8 cellular contexts compared by ENCODE assay signal in the genomic region with DNA sequence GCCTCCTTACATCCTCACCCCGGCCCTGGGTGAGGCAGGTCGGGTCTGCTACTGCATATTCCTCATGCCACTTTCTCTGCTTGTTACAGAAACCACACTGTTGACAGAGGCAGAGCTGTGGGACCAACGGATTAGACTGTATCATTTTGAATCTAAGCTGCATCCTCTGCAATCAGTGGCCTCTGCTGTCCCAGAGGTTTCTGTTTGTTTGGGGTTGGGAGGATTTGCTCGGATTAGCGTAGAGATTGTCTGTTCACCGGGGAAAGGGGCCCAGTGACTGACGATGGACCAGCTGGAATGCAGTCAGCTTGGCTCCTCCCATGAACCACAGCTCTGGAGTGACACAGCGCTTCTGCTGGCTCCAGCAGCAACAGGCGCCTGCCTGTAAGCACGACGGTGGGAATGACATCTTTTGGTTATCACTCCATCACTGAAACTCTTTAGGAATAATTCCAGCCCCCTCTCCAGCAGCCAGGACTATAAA. TPM values are rescaled to one million over a fixed set of nuclear protein-coding genes. Genes with fewer than 3 reads are reported as not detected.
A peak's percentile ranks its signal among the peaks of the same experiment; 100 is the strongest.
DNase-seq lines count a peak whose midpoint lies in the region; ATAC-seq lines count a peak whose summit lies in the region.

No MANE protein-coding gene starts in this region.

- no peaks in the 10 kb centered on the region for H3K36me3 ChIP-seq in mesenchymal stem cell (ENCODE audit: control insufficient read depth in 1 of 2, insufficient read depth in 2 of 2, low read depth in 1 of 2, low read length in 2 of 2)

- peak overlapping the region in 1 of 2 experiments; percentile 18 for H3K4me3 ChIP-seq in mesenchymal stem cell (ENCODE audit: insufficient read depth in 1 of 2, low read depth in 1 of 2, low read length in 2 of 2)

- no peaks in the 10 kb centered on the region for H3K9me3 ChIP-seq in mesenchymal stem cell (ENCODE audit: control insufficient read depth, low read length)

- peak overlapping the region in 1 of 2 experiments; percentile 28 for H3K18ac ChIP-seq in mesenchymal stem cell (ENCODE audit: low read depth in 1 of 2, low read length in 2 of 2)

- H2BK15ac ChIP-seq in mesenchymal stem cell (ENCODE audit: low read depth, poor library complexity, severe bottlenecking), result no peak overlapping the region

- 8% methylated on average over 11 of the region's 11 CpGs for WGBS in mesenchymal stem cell

- H3K27ac ChIP-seq in mesenchymal stem cell (ENCODE audit: low read length, poor library complexity, severe bottlenecking), result peak overlapping the region; percentile 5

- DNase-seq in AG08396 (ENCODE audit: low spot score) (peak; percentile 84), NCI-H1694 (lab: John Stamatoyannopoulos, UW) (peak; percentile 53), ecto neural progenitor cell (ENCODE audit: low spot score) (peak; percentile 89), mesenchymal stem cell (peak; percentile 94), Kasumi-1 (lab: John Stamatoyannopoulos, UW) (no peak), NCI-H128 (lab: John Stamatoyannopoulos, UW; ENCODE audit: unreplicated experiment) (no peak), NCI-H774 (lab: John Stamatoyannopoulos, UW) (no peak)

- peak overlapping the region; percentile 45 for H4K8ac ChIP-seq in mesenchymal stem cell (ENCODE audit: low read length)

- H2AK5ac ChIP-seq in mesenchymal stem cell (ENCODE audit: low read length, severe bottlenecking), result no peak overlapping the region

- peak overlapping the region in 1 of 2 experiments; percentile 22 for H3K14ac ChIP-seq in mesenchymal stem cell (ENCODE audit: low read length in 2 of 2)

- no peak overlapping the region for H2AFZ ChIP-seq in mesenchymal stem cell (ENCODE audit: low read depth, low read length)

- peaks cover 0 to 44% of the 10 kb centered on the region in 2 experiments for H3K27me3 ChIP-seq in mesenchymal stem cell (ENCODE audit: control insufficient read depth in 1 of 2, insufficient read depth in 1 of 2, low read length in 2 of 2)

- no peak overlapping the region for H3K23ac ChIP-seq in mesenchymal stem cell (ENCODE audit: low read length in 2 of 2)

- H2BK12ac ChIP-seq in mesenchymal stem cell (ENCODE audit: low read length in 2 of 2), result peak overlapping the region; percentile 10 to 28

- H3K4me2 ChIP-seq in mesenchymal stem cell (ENCODE audit: low read length, poor library complexity, severe bottlenecking), result no peak overlapping the region

- peak overlapping the region; percentile 61 for H3K9ac ChIP-seq in mesenchymal stem cell (ENCODE audit: low read length)

- H3K4ac ChIP-seq in mesenchymal stem cell (ENCODE audit: low read depth in 1 of 2, low read length in 2 of 2), result no peak overlapping the region

- no peak overlapping the region for H4K91ac ChIP-seq in mesenchymal stem cell (ENCODE audit: low read length)

- H2BK5ac ChIP-seq in mesenchymal stem cell (ENCODE audit: low read depth, low read length, poor library complexity, severe bottlenecking), result no peak overlapping the region

- ATAC-seq in GM19035 (IDR thresholded peaks at IDR 0.05; ENCODE audit: unreplicated experiment), result no peak

- no peaks in the 10 kb centered on the region for H3K79me1 ChIP-seq in mesenchymal stem cell (replicated peaks; ENCODE audit: low read length, poor library complexity, severe bottlenecking)

- H3K4me1 ChIP-seq in mesenchymal stem cell (ENCODE audit: control insufficient read depth, insufficient read depth, low read depth, low read length), result peaks cover 5% of the 10 kb centered on the region

- H2BK120ac ChIP-seq in mesenchymal stem cell (ENCODE audit: low read depth, low read length), result no peak overlapping the region

RNA-seq across cellular contexts. Expression of a gene that starts 37.3 kb away (rescaled TPM):
- polyA plus RNA-seq in mesenchymal stem cell (2013, experiment 1 of 2), result 0.80 TPM
- 0.70 TPM for polyA plus RNA-seq in mesenchymal stem cell (2013, experiment 2 of 2)

Comparison
In these comparisons a context has a peak if more than half of its experiments do, and no peak if none do; other contexts are left out.
1. DNase-seq: peak in AG08396 (single experiment), NCI-H1694 (single experiment), ecto neural progenitor cell (single experiment) and mesenchymal stem cell (single experiment); none in Kasumi-1 (0 of 2), NCI-H128 (single experiment) and NCI-H774 (single experiment).